36 cellular contexts compared by ENCODE assay signal in the genomic region with DNA sequence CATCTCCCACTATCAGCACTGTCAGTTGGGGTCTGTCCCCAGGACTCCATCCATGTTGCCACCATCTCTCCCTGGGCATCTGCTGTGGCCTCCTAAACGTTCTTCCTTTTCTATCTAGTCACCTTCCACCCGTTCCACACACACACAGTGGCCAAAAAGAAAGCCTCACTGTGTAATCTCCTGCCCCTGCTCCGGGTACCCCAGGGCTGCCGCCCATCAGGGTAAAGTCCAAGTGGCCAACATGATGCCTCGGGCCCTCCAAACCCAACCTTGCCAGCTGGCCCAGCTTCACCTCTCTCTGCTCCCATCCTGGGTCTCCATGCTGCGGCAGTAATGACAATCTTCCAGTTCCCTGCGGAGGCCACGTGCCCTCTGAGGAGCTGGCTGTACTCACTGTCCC. TPM values are rescaled to one million over a fixed set of nuclear protein-coding genes. Genes with fewer than 3 reads are reported as not detected.
"Had no signal": no experiment of that assay in that cellular context is flagged by ENCODE, and none has a peak within 500 bp of the region (broad histone marks: within the 10 kb centered on the region; RNA-seq: fewer than 3 reads in every experiment).

No MANE protein-coding gene starts in this region.

- H3K4me3 ChIP-seq: adrenal gland, body of pancreas, breast epithelium had no signal

- H3K4me1 Mint-ChIP-seq: activated B cell treated with CpG ODN at 0.5 μM for 24 hours; activated CD4-positive, alpha-beta T cell treated with anti-CD3 and anti-CD28 coated beads, Interleukin-2, amount 10 ng/mL, durations not matched to agents 24 days and 14 days; activated naive CD8-positive, alpha-beta T cell treated with anti-CD3 and anti-CD28 coated beads for 36 hours had no signal

- H3K4me1 ChIP-seq: adrenal gland, body of pancreas, breast epithelium had no signal

- H3K9me3 ChIP-seq: adrenal gland, body of pancreas had no signal

- DNase-seq: activated B cell treated with CpG ODN at 0.5 μM for 24 hours; activated CD4-positive, alpha-beta memory T cell treated with anti-CD3 and anti-CD28 coated beads for 36 hours; activated CD4-positive, alpha-beta T cell treated with anti-CD3 and anti-CD28 coated beads for 4 hours; activated CD4-positive, alpha-beta T cell treated with anti-CD3 and anti-CD28 coated beads, Interleukin-2, amount 10 ng/mL, durations not matched to agents 24 days and 14 days; activated CD4-positive, alpha-beta T cell treated with anti-CD3 and anti-CD28 coated beads, Interleukin-2, amount 50 U/mL, for 1 hour; activated CD4-positive, alpha-beta T cell treated with anti-CD3 and anti-CD28 coated beads, Interleukin-2, amount 50 U/mL, for 4 hours; activated CD4-positive, CD25-positive, alpha-beta regulatory T cell treated with anti-CD3 and anti-CD28 coated beads, Interleukin-2, amount 50 U/mL, for 72 hours; activated CD8-positive, alpha-beta memory T cell treated with anti-CD3 and anti-CD28 coated beads, Interleukin-2, amount 50 U/mL, for 4 hours; activated CD8-positive, alpha-beta T cell treated with anti-CD3 and anti-CD28 coated beads for 36 hours; activated effector memory CD4-positive, alpha-beta T cell treated with Interleukin-2 at 50 U/mL for 16 hours; activated gamma-delta T cell treated with Interleukin-2 at 50 U/mL for 16 hours; activated naive CD4-positive, alpha-beta T cell; activated naive CD4-positive, alpha-beta T cell treated with anti-CD3 and anti-CD28 coated beads for 36 hours; activated naive CD4-positive, alpha-beta T cell treated with anti-CD3 and anti-CD28 coated beads, Interleukin-2, amount 50 U/mL, for 16 hours; activated naive CD8-positive, alpha-beta T cell treated with anti-CD3 and anti-CD28 coated beads for 36 hours; activated T-cell treated with anti-CD3 and anti-CD28 coated beads for 4 hours; activated T-cell treated with anti-CD3 and anti-CD28 coated beads, Interleukin-2, amount 50 U/mL, for 24 hours; activated T-cell treated with anti-CD3 and anti-CD28 coated beads, Interleukin-2, amount 50 U/mL, for 48 hours; adrenal gland; amniotic stem cell; aorta; body of pancreas; brain microvascular endothelial cell; central memory CD4-positive, alpha-beta T cell; T-helper 1 cell; T-helper 2 cell; T-helper 9 cell had no signal

- H3K27me3 ChIP-seq: adrenal gland, body of pancreas, brain microvascular endothelial cell, breast epithelium had no signal

- H3K27ac Mint-ChIP-seq: activated B cell treated with CpG ODN at 0.5 μM for 24 hours; activated CD4-positive, alpha-beta memory T cell treated with anti-CD3 and anti-CD28 coated beads for 36 hours; activated CD4-positive, alpha-beta T cell treated with anti-CD3 and anti-CD28 coated beads, Interleukin-2, amount 10 ng/mL, durations not matched to agents 24 days and 14 days; activated CD8-positive, alpha-beta T cell treated with anti-CD3 and anti-CD28 coated beads for 36 hours; activated naive CD4-positive, alpha-beta T cell treated with anti-CD3 and anti-CD28 coated beads for 36 hours; activated naive CD4-positive, alpha-beta T cell treated with anti-CD3 and anti-CD28 coated beads, Interleukin-2, amount 50 U/mL, for 72 hours; activated naive CD8-positive, alpha-beta T cell treated with anti-CD3 and anti-CD28 coated beads for 36 hours; activated T-cell treated with anti-CD3 and anti-CD28 coated beads, Interleukin-2, amount 50 U/mL, for 24 hours; activated T-helper 2 cell treated with anti-CD3 and anti-CD28 coated beads, Interferon-gamma antibody, Interleukin-2, Interleukin-4, amounts not matched to agents 10 μg/mL and 5 μg/mL and 100 μg/mL, durations not matched to agents 14 hours and 24 hours and 36 hours; T-helper 1 cell treated with Interleukin-12 subunit alpha and Interleukin-12 subunit beta and Interleukin-4 antibody, amounts not matched to agents 30 μg/mL and 1 μg/mL, for 36 hours; T-helper 2 cell treated with Interferon-gamma antibody and Interleukin-4, amounts not matched to agents 5 μg/mL and 100 μg/mL, for 36 hours had no signal

- H3K36me3 ChIP-seq: adrenal gland, brain microvascular endothelial cell, breast epithelium had no signal

- H3K27me3 Mint-ChIP-seq: activated B cell treated with CpG ODN at 0.5 μM for 24 hours; activated CD4-positive, alpha-beta memory T cell treated with anti-CD3 and anti-CD28 coated beads for 36 hours; activated CD4-positive, alpha-beta T cell treated with anti-CD3 and anti-CD28 coated beads, Interleukin-2, amount 10 ng/mL, durations not matched to agents 24 days and 14 days; activated CD8-positive, alpha-beta T cell treated with anti-CD3 and anti-CD28 coated beads for 36 hours; activated naive CD8-positive, alpha-beta T cell treated with anti-CD3 and anti-CD28 coated beads for 36 hours; activated T-cell treated with anti-CD3 and anti-CD28 coated beads, Interleukin-2, amount 50 U/mL, for 24 hours had no signal

- H3K27ac ChIP-seq: adrenal gland, body of pancreas, brain microvascular endothelial cell, breast epithelium, VCaP had no signal

- H3K4me3 Mint-ChIP-seq: activated B cell treated with CpG ODN at 0.5 μM for 24 hours; activated CD4-positive, alpha-beta memory T cell treated with anti-CD3 and anti-CD28 coated beads for 36 hours; activated CD4-positive, alpha-beta T cell treated with anti-CD3 and anti-CD28 coated beads, Interleukin-2, amount 10 ng/mL, durations not matched to agents 24 days and 14 days; activated CD8-positive, alpha-beta T cell treated with anti-CD3 and anti-CD28 coated beads for 36 hours; activated naive CD4-positive, alpha-beta T cell treated with anti-CD3 and anti-CD28 coated beads for 36 hours; activated naive CD8-positive, alpha-beta T cell treated with anti-CD3 and anti-CD28 coated beads for 36 hours; activated T-cell treated with anti-CD3 and anti-CD28 coated beads, Interleukin-2, amount 50 U/mL, for 24 hours; T-helper 1 cell treated with Interleukin-12 subunit alpha and Interleukin-12 subunit beta and Interleukin-4 antibody, amounts not matched to agents 30 μg/mL and 1 μg/mL, for 36 hours; T-helper 2 cell treated with Interferon-gamma antibody and Interleukin-4, amounts not matched to agents 5 μg/mL and 100 μg/mL, for 36 hours had no signal

RNA-seq across cellular contexts. Expression of gene PEG3, which starts 29.4 kb away (rescaled TPM):
- total RNA-seq: activated B cell treated with CpG ODN at 0.5 μM for 24 hours; activated CD4-positive, alpha-beta memory T cell treated with anti-CD3 and anti-CD28 coated beads for 36 hours; activated CD4-positive, alpha-beta T cell treated with anti-CD3 and anti-CD28 coated beads, Interleukin-2, amount 10 ng/mL, durations not matched to agents 24 days and 14 days; activated CD8-positive, alpha-beta memory T cell treated with anti-CD3 and anti-CD28 coated beads for 36 hours; activated naive CD4-positive, alpha-beta T cell treated with anti-CD3 and anti-CD28 coated beads for 36 hours; activated naive CD4-positive, alpha-beta T cell treated with anti-CD3 and anti-CD28 coated beads, Interleukin-2, amount 50 U/mL, for 72 hours; activated T-helper 2 cell treated with anti-CD3 and anti-CD28 coated beads, Interferon-gamma antibody, Interleukin-2, Interleukin-4, amounts not matched to agents 10 μg/mL and 5 μg/mL and 100 μg/mL, durations not matched to agents 14 hours and 24 hours and 36 hours; astrocyte had no signal

RNA-seq across cellular contexts. Expression of gene ZIM2, which starts 29.4 kb away (rescaled TPM):
- total RNA-seq: activated B cell treated with CpG ODN at 0.5 μM for 24 hours; activated CD4-positive, alpha-beta memory T cell treated with anti-CD3 and anti-CD28 coated beads for 36 hours; activated CD4-positive, alpha-beta T cell treated with anti-CD3 and anti-CD28 coated beads, Interleukin-2, amount 10 ng/mL, durations not matched to agents 24 days and 14 days; activated CD8-positive, alpha-beta memory T cell treated with anti-CD3 and anti-CD28 coated beads for 36 hours; activated CD8-positive, alpha-beta T cell treated with anti-CD3 and anti-CD28 coated beads for 36 hours; activated naive CD4-positive, alpha-beta T cell treated with anti-CD3 and anti-CD28 coated beads for 36 hours; activated naive CD4-positive, alpha-beta T cell treated with anti-CD3 and anti-CD28 coated beads, Interleukin-2, amount 50 U/mL, for 72 hours; activated naive CD8-positive, alpha-beta T cell treated with anti-CD3 and anti-CD28 coated beads for 36 hours; activated T-helper 2 cell treated with anti-CD3 and anti-CD28 coated beads, Interferon-gamma antibody, Interleukin-2, Interleukin-4, amounts not matched to agents 10 μg/mL and 5 μg/mL and 100 μg/mL, durations not matched to agents 14 hours and 24 hours and 36 hours; astrocyte; cardiac septum had no signal
